9 cellular contexts compared by ENCODE assay signal in genomic region chr2:219309278-219309677, GRCh38. TPM values are rescaled to one million over a fixed set of nuclear protein-coding genes. Genes with fewer than 3 reads are reported as not detected.
DNase-seq lines count a peak whose midpoint lies in the region; ATAC-seq and TF ChIP-seq lines count a peak whose summit lies in the region.
"Had no signal": no experiment of that assay in that cellular context is flagged by ENCODE, and none has a peak within 500 bp of the region (broad histone marks: within the 10 kb centered on the region; RNA-seq: fewer than 3 reads in every experiment).

Gene PTPRN (minus strand): TSS chr2:219309401. CDS start chr2:219309332, 69 bp downstream.

- no peaks in the 10 kb centered on the region for H3K9me3 ChIP-seq in fibroblast of lung (ENCODE audit: control insufficient read depth, insufficient read depth, low read depth, low read length)
- H3K9me3 ChIP-seq in gastroesophageal sphincter: no peaks in the 10 kb centered on the region
- H3K9me3 ChIP-seq: esophagus squamous epithelium had no signal

- H4K20me1 ChIP-seq in fibroblast of lung (ENCODE audit: control insufficient read depth, extremely low read depth, insufficient read depth, low read length): no peaks in the 10 kb centered on the region

- H3K27ac ChIP-seq in fibroblast of lung (ENCODE audit: insufficient read depth, low read length) (no peak within 1 kb of the TSS), gastroesophageal sphincter (no peak within 1 kb of the TSS)
- H3K27ac ChIP-seq: esophagus squamous epithelium had no signal

- TF ChIP-seq EP300 in gastroesophageal sphincter (IDR thresholded peaks at IDR 0.05): no peak

- peak in 2 of 3 experiments; percentile 65 to 83 for DNase-seq in NCI-H1417 (lab: John Stamatoyannopoulos, UW)
- no peak for DNase-seq in NCI-H1417 treated with DMSO at 0.1 percent for 48 hours (lab: John Stamatoyannopoulos, UW)
- peak; percentile 95 for DNase-seq in NCI-H748 (lab: John Stamatoyannopoulos, UW; ENCODE audit: unreplicated experiment)
- peak; percentile 83 to 87 for DNase-seq in fibroblast of lung (ENCODE audit: low read depth in 2 of 2)
- peak; percentile 63 for DNase-seq in retina
- DNase-seq: esophagus squamous epithelium had no signal

- H3K4me2 ChIP-seq in fibroblast of lung (ENCODE audit: extremely low read depth, insufficient read depth, low read length): peak within 1 kb of the TSS; percentile 62

- H3K36me3 ChIP-seq in fibroblast of lung (ENCODE audit: control insufficient read depth, insufficient read depth, low read length): no peaks in the 10 kb centered on the region
- no peaks in the 10 kb centered on the region for H3K36me3 ChIP-seq in gastroesophageal sphincter
- H3K36me3 ChIP-seq: esophagus squamous epithelium had no signal

- H3K79me2 ChIP-seq in fibroblast of lung (ENCODE audit: control insufficient read depth, insufficient read depth, low read length): no peaks in the 10 kb centered on the region

- H3K4me1 ChIP-seq in fibroblast of lung (ENCODE audit: control insufficient read depth, extremely low read depth, insufficient read depth, low read length) (peaks cover 3% of the 10 kb centered on the region), gastroesophageal sphincter (peaks cover 0 to 13% (median 0%) of the 10 kb centered on the region in 3 donors)

- ATAC-seq in GM19452 (IDR thresholded peaks at IDR 0.05; ENCODE audit: unreplicated experiment) (no peak), gastroesophageal sphincter (no peak), GM18868 (IDR thresholded peaks at IDR 0.05; ENCODE audit: unreplicated experiment) (no peak)

- 4% methylated on average over 11 to 13 of the region's 37 CpGs for whole genome bisulfite sequencing in gastroesophageal sphincter (ENCODE audit: low coverage in 1 of 2), 2 donors

- TF ChIP-seq CTCF in fibroblast of lung (conservative IDR thresholded peaks at IDR 0.05 in 1 of 2, IDR thresholded peaks at IDR 0.05 in 1 of 2; ENCODE audit: low read depth in 1 of 2, low read length in 2 of 2): no peak
- no peak for TF ChIP-seq CTCF in gastroesophageal sphincter (IDR thresholded peaks at IDR 0.05)

- H3K9ac ChIP-seq in fibroblast of lung (ENCODE audit: insufficient read depth, low read length): no peak within 1 kb of the TSS

- H2AFZ ChIP-seq in fibroblast of lung (ENCODE audit: low read length): no peak within 1 kb of the TSS

- peaks cover 13% of the 10 kb centered on the region for H3K27me3 ChIP-seq in fibroblast of lung (ENCODE audit: control insufficient read depth, insufficient read depth, low read length)
- peaks cover 92% of the 10 kb centered on the region for H3K27me3 ChIP-seq in gastroesophageal sphincter

- no peak for TF ChIP-seq POLR2A in gastroesophageal sphincter (IDR thresholded peaks at IDR 0.05)

- H3K4me3 ChIP-seq in fibroblast of lung (replicated peaks in 1 of 4; ENCODE audit: control extremely low read depth in 1 of 4, insufficient read depth in 1 of 4, low read depth in 3 of 4, low read length in 4 of 4): peak within 1 kb of the TSS in 3 of 4 experiments; percentile 11 to 69 (median 40)
- no peak within 1 kb of the TSS for H3K4me3 ChIP-seq in gastroesophageal sphincter
- H3K4me3 ChIP-seq: esophagus squamous epithelium had no signal

RNA-seq across cellular contexts. Expression of gene PTPRN, which starts in this region (rescaled TPM):
- total RNA-seq in fibroblast of lung (3.5 and 10.8 TPM in 2 replicates), gastroesophageal sphincter (1 to 10 TPM in 2 of 4 donors, under 1 TPM in 1, not detected in 1; 0.58 to 3.0 (median 1.9) TPM)
- polyA plus RNA-seq in fibroblast of lung: 0.28 and 0.55 TPM in 2 replicates
- polyA plus RNA-seq in fibroblast of lung (2012): 1.3 and 1.4 TPM in 2 replicates
- polyA minus RNA-seq in fibroblast of lung (ENCODE audit: low replicate concordance): 0.93 and 0.94 TPM in 2 replicates
- total RNA-seq: esophagus squamous epithelium had no signal

Comparison
In these comparisons a context has a peak if more than half of its experiments do, and no peak if none do; other contexts are left out.
1. H3K4me3 ChIP-seq: peak in fibroblast of lung (3 of 4); none in gastroesophageal sphincter (0 of 2).